ENCODE assay signal across 9 cellular contexts in genomic region chr4:82892467-82892802, GRCh38. TPM values are rescaled to one million over a fixed set of nuclear protein-coding genes. Genes with fewer than 3 reads are reported as not detected.
DNase-seq lines count a peak whose midpoint lies in the region; ATAC-seq, FAIRE-seq and TF ChIP-seq lines count a peak whose summit lies in the region.
"Had no signal": no experiment of that assay in that cellular context is flagged by ENCODE, and none has a peak within 500 bp of the region (broad histone marks: within the 10 kb centered on the region; RNA-seq: fewer than 3 reads in every experiment).

No MANE protein-coding gene starts in this region.

- TF ChIP-seq POLR2A in thyroid gland (IDR thresholded peaks at IDR 0.05) (no peak), GM12891 (IDR thresholded peaks at IDR 0.05; ENCODE audit: low read depth, low read length) (no peak)

- peaks cover 26 to 52% (median 40%) of the 10 kb centered on the region in 10 experiments for H3K4me1 ChIP-seq in BLaER1 treated with 17β-estradiol and CSF1 and Interleukin-3, amounts not matched to agents 10 nM and 100 nM
- H3K4me1 ChIP-seq in thyroid gland = peaks cover 13 to 17% of the 10 kb centered on the region in 2 donors

- no peaks in the 10 kb centered on the region for H3K9me3 ChIP-seq in BLaER1 treated with 17β-estradiol and CSF1 and Interleukin-3, amounts not matched to agents 10 nM and 100 nM (replicated peaks in 1 of 11)
- no peaks in the 10 kb centered on the region for H3K9me3 ChIP-seq in thyroid gland

- H3K27ac ChIP-seq in BLaER1 treated with 17β-estradiol and CSF1 and Interleukin-3, amounts not matched to agents 10 nM and 100 nM = peak overlapping the region in 1 of 11 experiments; percentile 96; a peak in 1 of 22 replicates
- H3K27ac ChIP-seq in thyroid gland = no peak overlapping the region

- no peak overlapping the region for H3K4me3 ChIP-seq in BLaER1 treated with 17β-estradiol and CSF1 and Interleukin-3, amounts not matched to agents 10 nM and 100 nM
- H3K4me3 ChIP-seq in thyroid gland (replicated peaks in 1 of 3) = no peak overlapping the region

- DNase-seq in HFFc6 (no peak), mesothelial cell of epicardium (ENCODE audit: low spot score in 2 of 2, unreplicated experiment in 2 of 2) (no peak), thyroid gland (no peak), OCI-M1 (lab: John Stamatoyannopoulos, UW) (no peak), GM12891 (ENCODE audit: insufficient read length, low spot score) (no peak)
- no peak for DNase-seq in activated T-helper 2 cell treated with anti-CD3 and anti-CD28 coated beads, Interferon-gamma antibody, Interleukin-2, Interleukin-4, amounts not matched to agents 10 μg/mL and 5 μg/mL and 100 μg/mL, durations not matched to agents 14 hours and 24 hours and 36 hours (ENCODE audit: low spot score)
- DNase-seq: RPMI8226 had no signal

- H3K9ac ChIP-seq in BLaER1 treated with 17β-estradiol and CSF1 and Interleukin-3, amounts not matched to agents 10 nM and 100 nM = peak overlapping the region in 4 of 11 experiments; percentile 93 to 96 (median 94); a peak in 6 of 22 replicates

- peak overlapping the region in 9 of 11 experiments; percentile 70 to 91 (median 84); a peak in 15 of 22 replicates for H3K4me2 ChIP-seq in BLaER1 treated with 17β-estradiol and CSF1 and Interleukin-3, amounts not matched to agents 10 nM and 100 nM

- ATAC-seq in GM21526 (IDR thresholded peaks at IDR 0.05; ENCODE audit: low FRiP score, unreplicated experiment) = no peak

- 81 to 91% methylated on average over 1 of the region's 1 CpG for WGBS in thyroid gland, 2 donors

- H3K36me3 Mint-ChIP-seq in HFFc6 (ENCODE audit: low read depth) (peaks cover 43% of the 10 kb centered on the region), mesothelial cell of epicardium (peaks cover 14% of the 10 kb centered on the region)
- H3K36me3 Mint-ChIP-seq in activated T-helper 2 cell treated with anti-CD3 and anti-CD28 coated beads, Interferon-gamma antibody, Interleukin-2, Interleukin-4, amounts not matched to agents 10 μg/mL and 5 μg/mL and 100 μg/mL, durations not matched to agents 14 hours and 24 hours and 36 hours (ENCODE audit: low read depth) = peaks cover 51% of the 10 kb centered on the region

- TF ChIP-seq CTCF in HFFc6 (IDR thresholded peaks at IDR 0.05) (no peak), mesothelial cell of epicardium (IDR thresholded peaks at IDR 0.05; ENCODE audit: unreplicated experiment) (no peak), thyroid gland (IDR thresholded peaks at IDR 0.05) (no peak)

- peaks cover 5% of the 10 kb centered on the region; the same call in 1 of the 2 replicates for H3K9me3 Mint-ChIP-seq in HFFc6
- no peaks in the 10 kb centered on the region for H3K9me3 Mint-ChIP-seq in activated T-helper 2 cell treated with anti-CD3 and anti-CD28 coated beads, Interferon-gamma antibody, Interleukin-2, Interleukin-4, amounts not matched to agents 10 μg/mL and 5 μg/mL and 100 μg/mL, durations not matched to agents 14 hours and 24 hours and 36 hours
- no peaks in the 10 kb centered on the region for H3K9me3 Mint-ChIP-seq in mesothelial cell of epicardium

- H3K36me3 ChIP-seq in BLaER1 treated with 17β-estradiol and CSF1 and Interleukin-3, amounts not matched to agents 10 nM and 100 nM = peaks cover 44 to 56% (median 49%) of the 10 kb centered on the region in 11 experiments
- H3K36me3 ChIP-seq in thyroid gland = peaks cover 11 to 15% of the 10 kb centered on the region in 2 donors

- no peak for FAIRE-seq in GM12891 (lab: Jason Lieb, UNC)

- no peaks in the 10 kb centered on the region for H3K27me3 ChIP-seq in BLaER1 treated with 17β-estradiol and CSF1 and Interleukin-3, amounts not matched to agents 10 nM and 100 nM
- H3K27me3 ChIP-seq in thyroid gland = no peaks in the 10 kb centered on the region

- H3K27ac Mint-ChIP-seq in HFFc6 (peak overlapping the region; percentile 98), mesothelial cell of epicardium (peak overlapping the region; percentile 99)
- peak overlapping the region; percentile 91 for H3K27ac Mint-ChIP-seq in activated T-helper 2 cell treated with anti-CD3 and anti-CD28 coated beads, Interferon-gamma antibody, Interleukin-2, Interleukin-4, amounts not matched to agents 10 μg/mL and 5 μg/mL and 100 μg/mL, durations not matched to agents 14 hours and 24 hours and 36 hours

- H3K4me3 Mint-ChIP-seq in HFFc6 (peak overlapping the region; percentile 96; the same call in 1 of the 2 replicates), mesothelial cell of epicardium (peak overlapping the region; percentile 33)
- H3K4me3 Mint-ChIP-seq in activated T-helper 2 cell treated with anti-CD3 and anti-CD28 coated beads, Interferon-gamma antibody, Interleukin-2, Interleukin-4, amounts not matched to agents 10 μg/mL and 5 μg/mL and 100 μg/mL, durations not matched to agents 14 hours and 24 hours and 36 hours (ENCODE audit: low read depth) = peak overlapping the region; percentile 89

- H4K20me1 ChIP-seq in BLaER1 treated with 17β-estradiol and CSF1 and Interleukin-3, amounts not matched to agents 10 nM and 100 nM = peaks cover 17 to 70% (median 33%) of the 10 kb centered on the region in 11 experiments; a peak in 20 of 22 replicates

- intact Hi-C loops in activated T-helper 2 cell treated with anti-CD3 and anti-CD28 coated beads, Interferon-gamma antibody, Interleukin-2, Interleukin-4, amounts not matched to agents 10 μg/mL and 5 μg/mL and 100 μg/mL, durations not matched to agents 14 hours and 24 hours and 36 hours (cut with micrococcal nuclease) = loop anchor here (5.0 kb wide), 1 partner anchor 40 kb away; no protein-coding TSS in a partner anchor
- intact Hi-C loops in thyroid gland (cut with DNase I) = loop anchor here (5.0 kb wide), 2 partner anchors 120 to 140 kb away; partner anchors contain the start of gene LIN54

- H3K4me1 Mint-ChIP-seq in HFFc6 (ENCODE audit: low read depth) = peaks cover 46% of the 10 kb centered on the region
- H3K4me1 Mint-ChIP-seq in activated T-helper 2 cell treated with anti-CD3 and anti-CD28 coated beads, Interferon-gamma antibody, Interleukin-2, Interleukin-4, amounts not matched to agents 10 μg/mL and 5 μg/mL and 100 μg/mL, durations not matched to agents 14 hours and 24 hours and 36 hours (ENCODE audit: low read depth) = peaks cover 39% of the 10 kb centered on the region
- H3K4me1 Mint-ChIP-seq in mesothelial cell of epicardium = peaks cover 31% of the 10 kb centered on the region

- H3K27me3 Mint-ChIP-seq in HFFc6 (ENCODE audit: insufficient read depth) = peaks cover 11% of the 10 kb centered on the region
- H3K27me3 Mint-ChIP-seq in activated T-helper 2 cell treated with anti-CD3 and anti-CD28 coated beads, Interferon-gamma antibody, Interleukin-2, Interleukin-4, amounts not matched to agents 10 μg/mL and 5 μg/mL and 100 μg/mL, durations not matched to agents 14 hours and 24 hours and 36 hours (ENCODE audit: low read depth) = no peaks in the 10 kb centered on the region
- H3K27me3 Mint-ChIP-seq in mesothelial cell of epicardium (ENCODE audit: low read depth) = no peaks in the 10 kb centered on the region

TF ChIP-seq in GM12891, 5 proteins besides CTCF, POLR2A, EP300 and RAD21:
- TF ChIP-seq POU2F2 (IDR thresholded peaks at IDR 0.05; ENCODE audit: low read depth, low read length) = no peak
- no peak for TF ChIP-seq TAF1 (IDR thresholded peaks at IDR 0.05; ENCODE audit: low read depth, low read length)
- TF ChIP-seq SPI1 (IDR thresholded peaks at IDR 0.05; ENCODE audit: low read depth, low read length) = no peak
- TF ChIP-seq POLR2AphosphoS5 (IDR thresholded peaks at IDR 0.05; ENCODE audit: low read depth, low read length) = no peak
- TF ChIP-seq PAX5 (IDR thresholded peaks at IDR 0.05; ENCODE audit: insufficient read depth, low read length, severe bottlenecking) = no peak

RNA-seq across cellular contexts. Expression of gene SEC31A, which starts 1.5 kb away (rescaled TPM):
- 100 to 1,000 TPM; 304 to 395 (median 384) TPM for total RNA-seq in HFFc6 (2021; fragmentation: NEBNext Ultra II Directional; extraction: Animal tissue kit (Norgen Biotek cat#: 25700))
- total RNA-seq in activated T-helper 2 cell treated with anti-CD3 and anti-CD28 coated beads, Interferon-gamma antibody, Interleukin-2, Interleukin-4, amounts not matched to agents 10 μg/mL and 5 μg/mL and 100 μg/mL, durations not matched to agents 14 hours and 24 hours and 36 hours = 138 and 142 TPM in 2 replicates
- 284 to 308 TPM (median 303 TPM) in 3 replicates for total RNA-seq in mesothelial cell of epicardium
- total RNA-seq in thyroid gland = 100 to 1,000 TPM; 263 to 367 (median 292) TPM
- polyA plus RNA-seq in GM12891 (2012; ENCODE audit: low read depth, missing spikeins) = 96.3 TPM

RNA-seq across cellular contexts. Expression of gene THAP9, which starts 8.1 kb away (rescaled TPM):
- 1 to 10 TPM in 5 of 6 experiments, under 1 TPM in 1; 0.87 to 2.2 (median 1.5) TPM for total RNA-seq in HFFc6 (2021; fragmentation: NEBNext Ultra II Directional; extraction: Animal tissue kit (Norgen Biotek cat#: 25700))
- 1.8 and 2.6 TPM in 2 replicates for total RNA-seq in activated T-helper 2 cell treated with anti-CD3 and anti-CD28 coated beads, Interferon-gamma antibody, Interleukin-2, Interleukin-4, amounts not matched to agents 10 μg/mL and 5 μg/mL and 100 μg/mL, durations not matched to agents 14 hours and 24 hours and 36 hours
- 7.6 to 8.8 TPM (median 8.3 TPM) in 3 replicates for total RNA-seq in mesothelial cell of epicardium
- total RNA-seq in thyroid gland = 10 to 100 TPM in 2 of 4 donors, 1 to 10 TPM in 2; 8.1 to 13.8 (median 10.7) TPM
- 2.4 TPM for polyA plus RNA-seq in GM12891 (2012; ENCODE audit: low read depth, missing spikeins)

Comparison
In these comparisons a context has a peak if more than half of its experiments do, and no peak if none do; other contexts are left out.
1. H3K4me3 Mint-ChIP-seq: peak in every context shown above with its lines; median percentile 96 in HFFc6; 89 in activated T-helper 2 cell treated with anti-CD3 and anti-CD28 coated beads, Interferon-gamma antibody, Interleukin-2, Interleukin-4, amounts not matched to agents 10 μg/mL and 5 μg/mL and 100 μg/mL, durations not matched to agents 14 hours and 24 hours and 36 hours; 33 in mesothelial cell of epicardium.